Comparison of ENCODE assay signal across 1 cellular context in the genomic region with DNA sequence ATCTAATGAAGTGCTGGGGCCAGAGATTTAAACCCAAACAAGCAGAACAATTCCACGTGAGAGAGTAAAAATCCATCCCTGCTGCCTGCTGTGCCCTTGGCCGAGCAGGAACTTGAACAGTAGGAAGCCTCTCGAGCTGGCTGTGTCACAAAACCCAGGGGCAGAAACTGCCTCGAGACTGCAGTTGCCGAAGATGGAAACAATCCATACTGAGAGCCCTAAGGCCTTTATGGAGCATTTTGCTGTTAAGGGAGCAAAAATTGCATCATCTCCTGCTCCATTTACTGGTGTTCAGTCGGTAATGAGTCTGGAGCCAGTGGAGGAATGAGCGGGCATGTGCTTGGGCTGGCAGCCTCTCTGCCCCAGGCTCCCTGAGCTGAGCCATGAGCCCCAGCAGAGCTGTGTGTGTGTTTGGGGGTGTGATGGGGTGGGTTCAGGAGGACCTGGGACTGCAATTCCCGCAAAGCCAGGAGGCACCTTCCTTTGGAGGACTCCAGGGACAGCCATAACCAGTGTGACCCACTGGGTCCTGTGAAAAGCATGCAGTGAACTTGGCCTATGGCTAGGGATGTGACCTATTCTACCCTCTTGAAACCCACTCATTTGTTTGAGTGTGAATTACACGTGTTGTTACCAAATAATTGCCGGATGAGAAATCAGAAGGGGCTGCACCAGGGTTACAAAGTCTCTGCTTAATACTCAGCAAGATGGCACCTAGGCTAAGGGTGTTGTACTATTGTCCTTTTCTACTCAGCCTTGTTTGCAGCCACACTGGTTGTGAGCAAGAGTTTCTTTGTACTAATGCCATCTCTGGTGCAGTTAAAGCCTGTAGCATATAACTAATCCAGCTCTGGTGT.
TF ChIP-seq lines count a peak whose summit lies in the region.

No MANE protein-coding gene starts in this region.

TF ChIP-seq in IMR-90, 13 proteins besides CTCF, POLR2A, EP300 and RAD21 (continued from another document):
- no peak for TF ChIP-seq CHD1 (IDR thresholded peaks at IDR 0.05; ENCODE audit: low read depth, low read length)
- TF ChIP-seq FOS (IDR thresholded peaks at IDR 0.05; ENCODE audit: low read depth, low read length) = no peak
- no peak for TF ChIP-seq MAFK (IDR thresholded peaks at IDR 0.05; ENCODE audit: low read depth, low read length)
- TF ChIP-seq MXI1 (IDR thresholded peaks at IDR 0.05; ENCODE audit: borderline replicate concordance, low read depth, low read length) = no peak
- TF ChIP-seq BHLHE40 (IDR thresholded peaks at IDR 0.05; ENCODE audit: low read depth, low read length) = no peak
- no peak for TF ChIP-seq MAZ (IDR thresholded peaks at IDR 0.05; ENCODE audit: borderline replicate concordance, low read depth, low read length)
- TF ChIP-seq CEBPB (IDR thresholded peaks at IDR 0.05; ENCODE audit: low read depth, low read length) = peak; percentile 78
